22 cellular contexts compared by ENCODE assay signal in the genomic region with DNA sequence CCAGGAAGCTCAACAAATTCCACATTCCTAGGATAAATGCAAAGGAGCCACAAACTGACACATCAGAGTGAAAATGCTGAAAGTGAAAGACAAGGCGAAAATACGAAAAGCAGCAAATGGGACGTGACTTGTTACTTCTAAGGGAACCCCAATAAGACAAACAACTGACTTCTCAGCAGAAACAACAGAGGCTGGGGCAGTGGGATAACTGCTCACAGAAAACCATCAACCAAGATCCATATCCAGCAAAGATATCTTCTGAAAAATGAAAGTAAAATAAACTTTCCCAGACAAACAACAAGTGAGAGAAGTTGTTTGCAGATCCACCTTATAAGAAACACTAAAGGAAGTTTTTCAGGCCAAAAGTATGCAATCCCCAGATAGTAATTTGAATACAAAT.
"Had no signal": no experiment of that assay in that cellular context is flagged by ENCODE, and none has a peak within 500 bp of the region (broad histone marks: within the 10 kb centered on the region; RNA-seq: fewer than 3 reads in every experiment).

No MANE protein-coding gene starts in this region.

- DNase-seq: activated B cell treated with CpG ODN at 0.5 μM for 24 hours; activated CD4-positive, alpha-beta memory T cell treated with anti-CD3 and anti-CD28 coated beads, Interleukin-2, amount 10 ng/mL, durations not matched to agents 7 days and 5 days; activated CD4-positive, alpha-beta T cell treated with anti-CD3 and anti-CD28 coated beads, Interleukin-2, amount 50 U/mL, for 1 hour; activated gamma-delta T cell treated with Interleukin-2 at 50 U/mL for 16 hours; activated naive CD4-positive, alpha-beta T cell treated with anti-CD3 and anti-CD28 coated beads, Interleukin-2, amount 10 ng/mL, durations not matched to agents 7 days and 5 days; caudate nucleus; colonic mucosa; IMR-90; NCI-H1092 treated with DMSO at 0.1 percent for 48 hours; NCI-H1417 treated with DMSO at 0.1 percent for 48 hours; NCI-H1694 treated with DMSO at 0.1 percent for 48 hours; NCI-H2029 treated with DMSO at 0.1 percent for 48 hours; NCI-H345; NCI-H510A; NCI-H526 treated with DMSO at 0.1 percent for 48 hours; NCI-H82; PC-3; SHP77; SW 1271; T-helper 9 cell had no signal

- H3K27me3 Mint-ChIP-seq: activated B cell treated with CpG ODN at 0.5 μM for 24 hours; activated CD4-positive, alpha-beta memory T cell treated with anti-CD3 and anti-CD28 coated beads, Interleukin-2, amount 10 ng/mL, durations not matched to agents 7 days and 5 days; activated naive CD4-positive, alpha-beta T cell treated with anti-CD3 and anti-CD28 coated beads, Interleukin-2, amount 10 ng/mL, durations not matched to agents 7 days and 5 days had no signal

- H3K4me3 Mint-ChIP-seq: activated B cell treated with CpG ODN at 0.5 μM for 24 hours; activated CD4-positive, alpha-beta memory T cell treated with anti-CD3 and anti-CD28 coated beads, Interleukin-2, amount 10 ng/mL, durations not matched to agents 7 days and 5 days; activated naive CD4-positive, alpha-beta T cell treated with anti-CD3 and anti-CD28 coated beads, Interleukin-2, amount 10 ng/mL, durations not matched to agents 7 days and 5 days; activated T-helper 1 cell treated with anti-CD3 and anti-CD28 coated beads, Interleukin-12 subunit alpha, Interleukin-12 subunit beta, Interleukin-2, Interleukin-4 antibody, amounts not matched to agents 30 ng/mL and 10 ng/mL and 1 ng/mL, durations not matched to agents 14 hours and 24 hours and 36 hours had no signal

- H3K27ac Mint-ChIP-seq: activated B cell treated with CpG ODN at 0.5 μM for 24 hours; activated CD4-positive, alpha-beta memory T cell treated with anti-CD3 and anti-CD28 coated beads, Interleukin-2, amount 10 ng/mL, durations not matched to agents 7 days and 5 days; activated naive CD4-positive, alpha-beta T cell treated with anti-CD3 and anti-CD28 coated beads, Interleukin-2, amount 10 ng/mL, durations not matched to agents 7 days and 5 days; activated T-helper 1 cell treated with anti-CD3 and anti-CD28 coated beads, Interleukin-12 subunit alpha, Interleukin-12 subunit beta, Interleukin-2, Interleukin-4 antibody, amounts not matched to agents 30 ng/mL and 10 ng/mL and 1 ng/mL, durations not matched to agents 14 hours and 24 hours and 36 hours had no signal

- H3K9me3 Mint-ChIP-seq: activated B cell treated with CpG ODN at 0.5 μM for 24 hours; activated CD4-positive, alpha-beta memory T cell treated with anti-CD3 and anti-CD28 coated beads, Interleukin-2, amount 10 ng/mL, durations not matched to agents 7 days and 5 days; activated naive CD4-positive, alpha-beta T cell treated with anti-CD3 and anti-CD28 coated beads, Interleukin-2, amount 10 ng/mL, durations not matched to agents 7 days and 5 days; activated T-helper 1 cell treated with anti-CD3 and anti-CD28 coated beads, Interleukin-12 subunit alpha, Interleukin-12 subunit beta, Interleukin-2, Interleukin-4 antibody, amounts not matched to agents 30 ng/mL and 10 ng/mL and 1 ng/mL, durations not matched to agents 14 hours and 24 hours and 36 hours had no signal

- ATAC-seq: PC-3, SK-N-SH treated with all-trans-retinoic acid at 6 μM for 48 hours had no signal

- H3K4me1 Mint-ChIP-seq: activated B cell treated with CpG ODN at 0.5 μM for 24 hours; activated naive CD4-positive, alpha-beta T cell treated with anti-CD3 and anti-CD28 coated beads, Interleukin-2, amount 10 ng/mL, durations not matched to agents 7 days and 5 days had no signal
